ENCODE assay signal across 12 cellular contexts in genomic region chr1:935751-936231, GRCh38. TPM values are rescaled to one million over a fixed set of nuclear protein-coding genes. Genes with fewer than 3 reads are reported as not detected.
DNase-seq lines count a peak whose midpoint lies in the region; ATAC-seq, FAIRE-seq and TF ChIP-seq lines count a peak whose summit lies in the region.
"Had no signal": no experiment of that assay in that cellular context is flagged by ENCODE, and none has a peak within 500 bp of the region (broad histone marks: within the 10 kb centered on the region; RNA-seq: fewer than 3 reads in every experiment).

No MANE protein-coding gene starts in this region.

- TF ChIP-seq EP300 in H1 (IDR thresholded peaks at IDR 0.05; ENCODE audit: borderline replicate concordance in 1 of 2, low read depth in 2 of 2, low read length in 2 of 2): no peak

- H2BK5ac ChIP-seq in H1 (ENCODE audit: low read depth, low read length): no peak overlapping the region

- TF ChIP-seq POLR2A in H1 (IDR thresholded peaks at IDR 0.05; ENCODE audit: control extremely low read depth in 1 of 2, low read depth in 2 of 2, low read length in 2 of 2): no peak
- TF ChIP-seq POLR2A in breast epithelium (IDR thresholded peaks at IDR 0.05): no peak

- no peak overlapping the region for H3K27ac Mint-ChIP-seq in HFFc6
- H3K27ac Mint-ChIP-seq: activated naive CD4-positive, alpha-beta T cell treated with anti-CD3 and anti-CD28 coated beads, Interleukin-2, amount 10 ng/mL, durations not matched to agents 7 days and 5 days; CD4-positive, alpha-beta T cell had no signal

- no peak for ATAC-seq in left colon
- ATAC-seq: pancreas had no signal

- no peak for TF ChIP-seq RAD21 in H1 (IDR thresholded peaks at IDR 0.05 in 1 of 2, conservative IDR thresholded peaks at IDR 0.05 in 1 of 2; ENCODE audit: low read depth in 2 of 2, low read length in 2 of 2)

- H3K56ac ChIP-seq in H1 (replicated peaks; ENCODE audit: insufficient read length, low read depth, low read length): no peak overlapping the region

- no peak overlapping the region for H3K27ac ChIP-seq in H1 (ENCODE audit: low read depth, low read length)
- no peak overlapping the region for H3K27ac ChIP-seq in breast epithelium
- H3K27ac ChIP-seq: pancreas had no signal

- no peak overlapping the region for H3K4ac ChIP-seq in H1 (replicated peaks; ENCODE audit: insufficient read length, low read depth, low read length)

- peak overlapping the region; percentile 84 for H4K91ac ChIP-seq in H1 (replicated peaks; ENCODE audit: insufficient read length, low read length)

- CTCF ChIA-PET in H1 (lab: Charles Lee; ENCODE audit: partially characterized antibody): interaction anchor here (0.7 kb wide), 1 partner anchor 24 kb away, joined by 3 read pairs; no protein-coding TSS in a partner anchor

- H3K14ac ChIP-seq in H1 (ENCODE audit: insufficient read length): no peak overlapping the region

- intact Hi-C loops in left colon (cut with DNase I, micrococcal nuclease) (no loop called here), breast epithelium (cut with DNase I; ENCODE audit: low total_unique reads) (loop anchor here (1.0 kb wide), 1 partner anchor 44 kb away; no protein-coding TSS in a partner anchor)

- POLR2A ChIA-PET in H1 (lab: Charles Lee; ENCODE audit: partially characterized antibody): interaction anchor here (0.9 kb wide), 1 partner anchor 8 kb away, joined by 3 read pairs; no protein-coding TSS in a partner anchor

- 0 out of 2 replicates have a peak overlapping the region, but pooled peaks have one; percentile 72 for H2BK15ac ChIP-seq in H1 (ENCODE audit: low read length)

- 0 out of 2 replicates have a peak overlapping the region, but pooled peaks have one; percentile 18 for H2AK5ac ChIP-seq in H1 (ENCODE audit: low read depth, low read length)

- H3K4me3 Mint-ChIP-seq in HFFc6: no peak overlapping the region
- H3K4me3 Mint-ChIP-seq: activated naive CD4-positive, alpha-beta T cell treated with anti-CD3 and anti-CD28 coated beads, Interleukin-2, amount 10 ng/mL, durations not matched to agents 7 days and 5 days; CD4-positive, alpha-beta T cell had no signal

- H3K79me1 ChIP-seq in H1 (ENCODE audit: low read depth, low read length): no peaks in the 10 kb centered on the region

- no peak overlapping the region for H3K18ac ChIP-seq in H1 (ENCODE audit: extremely low read depth, low read length)

- H3K4me2 ChIP-seq in H1 (ENCODE audit: insufficient read depth in 1 of 2, low read depth in 2 of 2, low read length in 2 of 2): peak overlapping the region; percentile 10 to 58

- H4K20me1 ChIP-seq in H1 (replicated peaks in 1 of 2; ENCODE audit: control insufficient read depth in 1 of 2, insufficient read depth in 2 of 2, low read length in 2 of 2): peaks cover 12 to 27% of the 10 kb centered on the region in 2 experiments

- H3K4me3 ChIP-seq in H1 (ENCODE audit: extremely low read depth in 1 of 4, insufficient read depth in 2 of 4, low read depth in 3 of 4, low read length in 4 of 4) (peak overlapping the region in 1 of 4 experiments; percentile 39; a peak in 2 of 8 replicates), breast epithelium (peak overlapping the region in 1 of 3 donors; percentile 17)
- H3K4me3 ChIP-seq: pancreas had no signal

- H3K23ac ChIP-seq in H1 (ENCODE audit: insufficient read length): no peak overlapping the region

- FAIRE-seq in H1 (lab: Jason Lieb, UNC): no peak
- FAIRE-seq: H54, islet of Langerhans, pancreas had no signal

- H3K36me3 ChIP-seq in H1 (ENCODE audit: control insufficient read depth in 2 of 4, insufficient read depth in 4 of 4, low read length in 3 of 4): peaks cover 0 to 4% (median 0%) of the 10 kb centered on the region in 4 experiments; a peak in 1 of 8 replicates
- H3K36me3 ChIP-seq in breast epithelium: no peaks in the 10 kb centered on the region
- H3K36me3 ChIP-seq: pancreas had no signal

- H2AFZ ChIP-seq in H1 (ENCODE audit: low read length): no peak overlapping the region

- H3K23me2 ChIP-seq in H1 (ENCODE audit: low read depth, low read length): peaks cover 3% of the 10 kb centered on the region; the same call in 1 of the 2 replicates

- H4K5ac ChIP-seq in H1 (ENCODE audit: insufficient read length, low read depth, low read length): no peak overlapping the region

- peaks cover 1% of the 10 kb centered on the region for H3K27me3 Mint-ChIP-seq in HFFc6 (ENCODE audit: insufficient read depth)

- H2BK20ac ChIP-seq in H1 (ENCODE audit: low read length): no peak overlapping the region

- H3K79me2 ChIP-seq in H1 (ENCODE audit: control insufficient read depth in 1 of 2, insufficient read depth in 2 of 2, low read length in 2 of 2): no peaks in the 10 kb centered on the region

- whole genome bisulfite sequencing in H1 (ENCODE audit: extremely low coverage in 1 of 2, insufficient coverage in 1 of 2, insufficient read length in 1 of 2, insufficient replicate concordance in 2 of 2, low coverage in 1 of 2, low lambda C conversion rate in 2 of 2, missing lambda C conversion rate in 1 of 2), 2 experiments: 15% methylated on average over 24 of the region's 30 CpGs; no CpG with 5 or more reads in 1 of the 2 experiments

- H3K9ac ChIP-seq in H1 (replicated peaks in 1 of 4; ENCODE audit: extremely low read depth in 1 of 4, low read depth in 3 of 4, low read length in 3 of 4): no peak overlapping the region

- no peaks in the 10 kb centered on the region for H3K9me3 Mint-ChIP-seq in HFFc6
- H3K9me3 Mint-ChIP-seq: activated naive CD4-positive, alpha-beta T cell treated with anti-CD3 and anti-CD28 coated beads, Interleukin-2, amount 10 ng/mL, durations not matched to agents 7 days and 5 days; CD4-positive, alpha-beta T cell had no signal

- H3K36me3 Mint-ChIP-seq in HFFc6 (ENCODE audit: low read depth): no peaks in the 10 kb centered on the region
- H3K36me3 Mint-ChIP-seq: activated naive CD4-positive, alpha-beta T cell treated with anti-CD3 and anti-CD28 coated beads, Interleukin-2, amount 10 ng/mL, durations not matched to agents 7 days and 5 days had no signal

- H3K4me1 ChIP-seq in H1 (replicated peaks in 1 of 4; ENCODE audit: control insufficient read depth in 3 of 4, insufficient read depth in 4 of 4, low read length in 3 of 4) (peaks cover 2 to 29% (median 20%) of the 10 kb centered on the region in 4 experiments), breast epithelium (peaks cover 5 to 13% of the 10 kb centered on the region in 2 donors)

- no peak overlapping the region for H2BK120ac ChIP-seq in H1 (replicated peaks; ENCODE audit: low read depth, low read length)

- DNase-seq in DMS153 treated with DMSO at 0.1 percent for 48 hours (lab: John Stamatoyannopoulos, UW; ENCODE audit: unreplicated experiment) (peak; percentile 46), NCI-H1694 (lab: John Stamatoyannopoulos, UW) (peak; percentile 31), H1 (ENCODE audit: low read depth in 1 of 2, low spot score in 2 of 2) (no peak), left colon (no peak), HFFc6 (no peak), breast epithelium (ENCODE audit: low spot score in 2 of 2) (no peak)
- DNase-seq: activated naive CD4-positive, alpha-beta T cell treated with anti-CD3 and anti-CD28 coated beads, Interleukin-2, amount 10 ng/mL, durations not matched to agents 7 days and 5 days; CD4-positive, alpha-beta T cell; effector CD8-positive, alpha-beta T cell had no signal

- H3K4me1 Mint-ChIP-seq in HFFc6 (ENCODE audit: low read depth): peaks cover 20% of the 10 kb centered on the region

- H4K8ac ChIP-seq in H1 (ENCODE audit: extremely low read depth, insufficient read depth, low read length): no peak overlapping the region; the same call in 1 of the 2 replicates

- TF ChIP-seq CTCF in H1 (IDR thresholded peaks at IDR 0.05; ENCODE audit: control extremely low read depth in 1 of 3, insufficient read depth in 1 of 3, low read depth in 1 of 3, low read length in 3 of 3): no peak
- no peak for TF ChIP-seq CTCF in HFFc6 (IDR thresholded peaks at IDR 0.05)
- no peak for TF ChIP-seq CTCF in breast epithelium (IDR thresholded peaks at IDR 0.05)

- H2BK12ac ChIP-seq in H1 (ENCODE audit: low read depth, low read length): peak overlapping the region; percentile 96; the same call in 1 of the 2 replicates

- H3K27me3 ChIP-seq in H1 (replicated peaks in 1 of 4; ENCODE audit: control insufficient read depth in 3 of 4, extremely low read depth in 1 of 4, insufficient read depth in 3 of 4, low read length in 3 of 4) (peaks cover 67 to 87% (median 84%) of the 10 kb centered on the region in 4 experiments), breast epithelium (peaks cover 5 to 48% of the 10 kb centered on the region in 2 donors)

- H3K9me3 ChIP-seq in H1 (ENCODE audit: insufficient read depth in 2 of 2, low read depth in 1 of 2, low read length in 1 of 2) (no peaks in the 10 kb centered on the region), breast epithelium (no peaks in the 10 kb centered on the region)
- H3K9me3 ChIP-seq: pancreas had no signal

RNA-seq across cellular contexts. Expression of gene SAMD11, which starts 12.1 kb away (rescaled TPM):
- 0.25 and 0.30 TPM in 2 replicates for total RNA-seq in H1 (2021; fragmentation: NEBNext Ultra II Directional; extraction: Animal tissue kit (Norgen Biotek cat#: 25700))
- 0.18 and 0.66 TPM in 2 replicates for polyA plus RNA-seq in H1 (2011; rRNA removed)
- 0.74 TPM for polyA plus RNA-seq in H1 (2011; cell fraction: cytosol; rRNA removed)
- polyA plus RNA-seq in H1 (2011; cell fraction: nucleus; rRNA removed): 2.3 TPM
- polyA plus RNA-seq in H1 (2012, experiment 1 of 2): 0.13 to 0.43 TPM (median 0.25 TPM) in 3 of 4 replicates, not detected in the other
- 1.7 TPM for polyA plus RNA-seq in H1 (2012, experiment 2 of 2)
- polyA plus RNA-seq in H1 (2013, experiment 1 of 2): 0.06 TPM
- polyA plus RNA-seq in H1 (2013, experiment 2 of 2): 0.06 TPM
- polyA minus RNA-seq in H1 (2011; rRNA and poly(A)+ RNA removed): 0.10 TPM in 1 of 2 replicates, not detected in the other
- 11.0 TPM for polyA minus RNA-seq in H1 (2011; cell fraction: cytosol; rRNA and poly(A)+ RNA removed)
- 1.3 TPM for polyA minus RNA-seq in H1 (2011; cell fraction: nucleus; rRNA and poly(A)+ RNA removed)
- 1 to 10 TPM; 1.6 to 5.1 TPM for total RNA-seq in left colon
- total RNA-seq in HFFc6 (2021; fragmentation: NEBNext Ultra II Directional; extraction: Animal tissue kit (Norgen Biotek cat#: 25700)): 10 to 100 TPM; 20.6 to 29.3 (median 27.5) TPM
- total RNA-seq in breast epithelium: 10 to 100 TPM in 1 of 3 donors, 1 to 10 TPM in 1, under 1 TPM in 1; 0.16 to 23.0 (median 2.9) TPM
- total RNA-seq: CD4-positive, alpha-beta T cell had no signal

RNA-seq across cellular contexts. Expression of gene NOC2L, which starts 23.3 kb away (rescaled TPM):
- total RNA-seq in H1 (2021; fragmentation: NEBNext Ultra II Directional; extraction: Animal tissue kit (Norgen Biotek cat#: 25700)): 130 TPM in 2 replicates
- 74.7 and 115 TPM in 2 replicates for polyA plus RNA-seq in H1 (2011; rRNA removed)
- polyA plus RNA-seq in H1 (2011; cell fraction: cytosol; rRNA removed): 102 TPM
- polyA plus RNA-seq in H1 (2011; cell fraction: nucleus; rRNA removed): 134 TPM
- polyA plus RNA-seq in H1 (2012, experiment 1 of 2): 82.3 to 121 TPM (median 117 TPM) in 4 replicates
- 111 TPM for polyA plus RNA-seq in H1 (2012, experiment 2 of 2)
- polyA plus RNA-seq in H1 (2013, experiment 1 of 2): 70.9 TPM
- polyA plus RNA-seq in H1 (2013, experiment 2 of 2): 66.0 TPM
- polyA minus RNA-seq in H1 (2011; rRNA and poly(A)+ RNA removed): 83.7 and 85.6 TPM in 2 replicates
- 73.3 TPM for polyA minus RNA-seq in H1 (2011; cell fraction: cytosol; rRNA and poly(A)+ RNA removed)
- polyA minus RNA-seq in H1 (2011; cell fraction: nucleus; rRNA and poly(A)+ RNA removed): 46.5 TPM
- 10 to 100 TPM; 42.8 to 48.5 TPM for total RNA-seq in left colon
- 100 to 1,000 TPM; 112 to 142 (median 119) TPM for total RNA-seq in HFFc6 (2021; fragmentation: NEBNext Ultra II Directional; extraction: Animal tissue kit (Norgen Biotek cat#: 25700))
- 10 to 100 TPM; 36.2 to 38.7 (median 38.2) TPM for total RNA-seq in breast epithelium

RNA-seq across cellular contexts. Expression of gene KLHL17, which starts 24.6 kb away (rescaled TPM):
- 30.1 and 32.6 TPM in 2 replicates for total RNA-seq in H1 (2021; fragmentation: NEBNext Ultra II Directional; extraction: Animal tissue kit (Norgen Biotek cat#: 25700))
- 36.1 and 62.3 TPM in 2 replicates for polyA plus RNA-seq in H1 (2011; rRNA removed)
- 40.0 TPM for polyA plus RNA-seq in H1 (2011; cell fraction: cytosol; rRNA removed)
- polyA plus RNA-seq in H1 (2011; cell fraction: nucleus; rRNA removed): 508 TPM
- 23.1 to 39.3 TPM (median 34.1 TPM) in 4 replicates for polyA plus RNA-seq in H1 (2012, experiment 1 of 2)
- 21.6 TPM for polyA plus RNA-seq in H1 (2012, experiment 2 of 2)
- 30.7 TPM for polyA plus RNA-seq in H1 (2013, experiment 1 of 2)
- 26.7 TPM for polyA plus RNA-seq in H1 (2013, experiment 2 of 2)
- polyA minus RNA-seq in H1 (2011; rRNA and poly(A)+ RNA removed): 5.8 and 7.8 TPM in 2 replicates
- polyA minus RNA-seq in H1 (2011; cell fraction: cytosol; rRNA and poly(A)+ RNA removed): 14.6 TPM
- polyA minus RNA-seq in H1 (2011; cell fraction: nucleus; rRNA and poly(A)+ RNA removed): 47.3 TPM
- total RNA-seq in left colon (10 to 100 TPM in 1 of 2 donors, 1 to 10 TPM in 1; 9.9 to 13.1 TPM), breast epithelium (10 to 100 TPM in 1 of 3 donors, 1 to 10 TPM in 2; 5.4 to 18.0 (median 10.0) TPM)
- 10 to 100 TPM; 12.2 to 17.5 (median 13.2) TPM for total RNA-seq in HFFc6 (2021; fragmentation: NEBNext Ultra II Directional; extraction: Animal tissue kit (Norgen Biotek cat#: 25700))

RNA-seq across cellular contexts. Expression of gene PLEKHN1, which starts 30.5 kb away (rescaled TPM):
- 1.5 TPM in 2 replicates for total RNA-seq in H1 (2021; fragmentation: NEBNext Ultra II Directional; extraction: Animal tissue kit (Norgen Biotek cat#: 25700))
- 0.39 and 1.2 TPM in 2 replicates for polyA plus RNA-seq in H1 (2011; rRNA removed)
- polyA plus RNA-seq in H1 (2011; cell fraction: cytosol; rRNA removed): 0.65 TPM
- 4.0 TPM for polyA plus RNA-seq in H1 (2011; cell fraction: nucleus; rRNA removed)
- 0.94 to 1.3 TPM (median 1.00 TPM) in 4 replicates for polyA plus RNA-seq in H1 (2012, experiment 1 of 2)
- 0.51 TPM for polyA plus RNA-seq in H1 (2012, experiment 2 of 2)
- polyA plus RNA-seq in H1 (2013, experiment 1 of 2): 1.1 TPM
- 1.3 TPM for polyA plus RNA-seq in H1 (2013, experiment 2 of 2)
- 0.06 and 0.10 TPM in 2 replicates for polyA minus RNA-seq in H1 (2011; rRNA and poly(A)+ RNA removed)
- 0.88 TPM for polyA minus RNA-seq in H1 (2011; cell fraction: cytosol; rRNA and poly(A)+ RNA removed)
- 1.3 TPM for polyA minus RNA-seq in H1 (2011; cell fraction: nucleus; rRNA and poly(A)+ RNA removed)
- total RNA-seq in left colon (under 1 TPM; 0.58 to 0.95 TPM), breast epithelium (1 to 10 TPM in 2 of 3 donors, under 1 TPM in 1; 0.16 to 2.8 (median 1.6) TPM)
- 1 to 10 TPM; 5.2 to 6.9 (median 6.0) TPM for total RNA-seq in HFFc6 (2021; fragmentation: NEBNext Ultra II Directional; extraction: Animal tissue kit (Norgen Biotek cat#: 25700))

RNA-seq across cellular contexts. Expression of gene PERM1, which starts 46.1 kb away (rescaled TPM):
- total RNA-seq in H1 (2021; fragmentation: NEBNext Ultra II Directional; extraction: Animal tissue kit (Norgen Biotek cat#: 25700)): not detected in 2 replicates
- not detected in 2 replicates for polyA plus RNA-seq in H1 (2011; rRNA removed)
- not detected for polyA plus RNA-seq in H1 (2011; cell fraction: cytosol; rRNA removed)
- not detected for polyA plus RNA-seq in H1 (2011; cell fraction: nucleus; rRNA removed)
- 0.30 to 0.90 TPM (median 0.58 TPM) in 4 replicates for polyA plus RNA-seq in H1 (2012, experiment 1 of 2)
- polyA plus RNA-seq in H1 (2012, experiment 2 of 2): 0.20 TPM
- polyA plus RNA-seq in H1 (2013, experiment 1 of 2): not detected
- polyA plus RNA-seq in H1 (2013, experiment 2 of 2): not detected
- polyA minus RNA-seq in H1 (2011; rRNA and poly(A)+ RNA removed): not detected in 2 replicates
- polyA minus RNA-seq in H1 (2011; cell fraction: cytosol; rRNA and poly(A)+ RNA removed): not detected
- polyA minus RNA-seq in H1 (2011; cell fraction: nucleus; rRNA and poly(A)+ RNA removed): not detected
- total RNA-seq in left colon (under 1 TPM in 1 of 2 donors, not detected in 1; 0.14 TPM), breast epithelium (1 to 10 TPM in 1 of 3 donors, under 1 TPM in 1, not detected in 1; 0.33 to 1.9 TPM)
- total RNA-seq in HFFc6 (2021; fragmentation: NEBNext Ultra II Directional; extraction: Animal tissue kit (Norgen Biotek cat#: 25700)): under 1 TPM in 2 of 6 experiments, not detected in 4; 0.17 to 0.18 TPM
- total RNA-seq: CD4-positive, alpha-beta T cell had no signal

Comparison
In these comparisons a context has a peak if more than half of its experiments do, and no peak if none do; other contexts are left out.
1. DNase-seq: peak in DMS153 treated with DMSO at 0.1 percent for 48 hours (single experiment) and NCI-H1694 (single experiment); none in H1 (0 of 2), left colon (0 of 2), HFFc6 (single experiment) and breast epithelium (0 of 2).